In genomic region chr7:44912775-44913347, GRCh38 we compare ENCODE assay signal across 10 cellular contexts. TPM values are rescaled to one million over a fixed set of nuclear protein-coding genes. Genes with fewer than 3 reads are reported as not detected.
DNase-seq lines count a peak whose midpoint lies in the region; ATAC-seq, FAIRE-seq and TF ChIP-seq lines count a peak whose summit lies in the region.
"Had no signal": no experiment of that assay in that cellular context is flagged by ENCODE, and none has a peak within 500 bp of the region (broad histone marks: within the 10 kb centered on the region; RNA-seq: fewer than 3 reads in every experiment).

No MANE protein-coding gene starts in this region.

- FAIRE-seq in urothelium cell line (lab: Jason Lieb, UNC): peak; percentile 42

- TF ChIP-seq CTCF in activated CD8-positive, alpha-beta T cell treated with anti-CD3 and anti-CD28 coated beads for 36 hours (IDR thresholded peaks at IDR 0.05): no peak
- no peak for TF ChIP-seq CTCF in fibroblast of mammary gland (conservative IDR thresholded peaks at IDR 0.05; ENCODE audit: control insufficient read depth, insufficient read depth, low read depth, low read length)

- H3K36me3 Mint-ChIP-seq in stimulated activated naive CD8-positive, alpha-beta T cell treated with anti-CD3 and anti-CD28 coated beads, Interleukin-15, Interleukin-2, amounts not matched to agents 100 ng/mL and 50 ng/mL, for 24 hours (ENCODE audit: low read depth): no peaks in the 10 kb centered on the region
- H3K36me3 Mint-ChIP-seq in activated CD8-positive, alpha-beta T cell treated with anti-CD3 and anti-CD28 coated beads for 36 hours (ENCODE audit: low read depth): no peaks in the 10 kb centered on the region
- H3K36me3 Mint-ChIP-seq in activated CD8-positive, alpha-beta memory T cell treated with anti-CD3 and anti-CD28 coated beads, Interleukin-2, amount 10 ng/mL, durations not matched to agents 7 days and 5 days: peaks cover 1% of the 10 kb centered on the region

- no peak overlapping the region for H3K4me3 Mint-ChIP-seq in stimulated activated naive CD8-positive, alpha-beta T cell treated with anti-CD3 and anti-CD28 coated beads, Interleukin-15, Interleukin-2, amounts not matched to agents 100 ng/mL and 50 ng/mL, for 24 hours
- H3K4me3 Mint-ChIP-seq in activated CD8-positive, alpha-beta T cell treated with anti-CD3 and anti-CD28 coated beads for 36 hours: no peak overlapping the region
- no peak overlapping the region for H3K4me3 Mint-ChIP-seq in activated CD8-positive, alpha-beta memory T cell treated with anti-CD3 and anti-CD28 coated beads, Interleukin-2, amount 10 ng/mL, durations not matched to agents 7 days and 5 days

- ATAC-seq in stimulated activated naive CD8-positive, alpha-beta T cell treated with anti-CD3 and anti-CD28 coated beads, Interleukin-15, Interleukin-2, amounts not matched to agents 100 U/mL and 50 U/mL, for 24 hours: no peak
- no peak for ATAC-seq in activated CD8-positive, alpha-beta T cell treated with anti-CD3 and anti-CD28 coated beads for 36 hours
- ATAC-seq in activated CD8-positive, alpha-beta memory T cell treated with anti-CD3 and anti-CD28 coated beads, Interleukin-2, amount 10 ng/mL, durations not matched to agents 7 days and 5 days: no peak

- POLR2A ChIA-PET in activated CD8-positive, alpha-beta T cell treated with anti-CD3 and anti-CD28 coated beads for 36 hours (lab: Charles Lee): interaction anchor here (0.9 to 1.8 kb wide), 3 partner anchors 21 to 66 kb away, joined by 3 to 4 read pairs (median 4); partner anchors contain the start of gene MYO1G

- intact Hi-C loops in activated CD8-positive, alpha-beta T cell treated with anti-CD3 and anti-CD28 coated beads for 36 hours (cut with micrococcal nuclease): no loop called here

- CTCF ChIA-PET in activated CD8-positive, alpha-beta T cell treated with anti-CD3 and anti-CD28 coated beads for 36 hours (lab: Charles Lee): interaction anchor here (0.7 to 1.7 kb wide), 5 partner anchors 9 to 65 kb away, joined by 3 to 11 read pairs (median 4); partner anchors contain the start of gene H2AZ2
- CTCF ChIA-PET in activated CD8-positive, alpha-beta memory T cell treated with anti-CD3 and anti-CD28 coated beads, Interleukin-2, amount 10 ng/mL, durations not matched to agents 7 days and 5 days (lab: Charles Lee): interaction anchor here (0.6 to 2.1 kb wide), 4 partner anchors 10 to 56 kb away, joined by 3 to 10 read pairs (median 4); no protein-coding TSS in a partner anchor

- H3K4me3 ChIP-seq in fibroblast of mammary gland (ENCODE audit: control insufficient read depth, low read depth, low read length): no peak overlapping the region
- H3K4me3 ChIP-seq: lung had no signal

- H3K4me1 Mint-ChIP-seq in stimulated activated naive CD8-positive, alpha-beta T cell treated with anti-CD3 and anti-CD28 coated beads, Interleukin-15, Interleukin-2, amounts not matched to agents 100 ng/mL and 50 ng/mL, for 24 hours (ENCODE audit: low read depth): peaks cover 17% of the 10 kb centered on the region
- H3K4me1 Mint-ChIP-seq in activated CD8-positive, alpha-beta T cell treated with anti-CD3 and anti-CD28 coated beads for 36 hours (ENCODE audit: low read depth): peaks cover 20% of the 10 kb centered on the region
- peaks cover 10% of the 10 kb centered on the region for H3K4me1 Mint-ChIP-seq in activated CD8-positive, alpha-beta memory T cell treated with anti-CD3 and anti-CD28 coated beads, Interleukin-2, amount 10 ng/mL, durations not matched to agents 7 days and 5 days

- H3K9me3 Mint-ChIP-seq in stimulated activated naive CD8-positive, alpha-beta T cell treated with anti-CD3 and anti-CD28 coated beads, Interleukin-15, Interleukin-2, amounts not matched to agents 100 ng/mL and 50 ng/mL, for 24 hours: no peaks in the 10 kb centered on the region
- H3K9me3 Mint-ChIP-seq in activated CD8-positive, alpha-beta T cell treated with anti-CD3 and anti-CD28 coated beads for 36 hours: no peaks in the 10 kb centered on the region
- no peaks in the 10 kb centered on the region for H3K9me3 Mint-ChIP-seq in activated CD8-positive, alpha-beta memory T cell treated with anti-CD3 and anti-CD28 coated beads, Interleukin-2, amount 10 ng/mL, durations not matched to agents 7 days and 5 days (ENCODE audit: low read depth)

- peak overlapping the region; percentile 12 for H3K27ac Mint-ChIP-seq in stimulated activated naive CD8-positive, alpha-beta T cell treated with anti-CD3 and anti-CD28 coated beads, Interleukin-15, Interleukin-2, amounts not matched to agents 100 ng/mL and 50 ng/mL, for 24 hours
- peak overlapping the region; percentile 71 for H3K27ac Mint-ChIP-seq in activated CD8-positive, alpha-beta T cell treated with anti-CD3 and anti-CD28 coated beads for 36 hours
- no peak overlapping the region for H3K27ac Mint-ChIP-seq in activated CD8-positive, alpha-beta memory T cell treated with anti-CD3 and anti-CD28 coated beads, Interleukin-2, amount 10 ng/mL, durations not matched to agents 7 days and 5 days

- no peak for DNase-seq in stimulated activated naive CD8-positive, alpha-beta T cell treated with anti-CD3 and anti-CD28 coated beads, Interleukin-15, Interleukin-2, amounts not matched to agents 100 U/mL and 50 U/mL, for 24 hours
- no peak for DNase-seq in activated CD8-positive, alpha-beta T cell treated with anti-CD3 and anti-CD28 coated beads for 36 hours
- DNase-seq in fibroblast of mammary gland (ENCODE audit: low read depth) (peak; percentile 20), urothelium cell line (ENCODE audit: low spot score) (no peak), NK-92 (lab: John Stamatoyannopoulos, UW; ENCODE audit: unreplicated experiment) (no peak), NCI-H2107 (lab: John Stamatoyannopoulos, UW) (no peak)
- no peak for DNase-seq in activated CD8-positive, alpha-beta memory T cell treated with anti-CD3 and anti-CD28 coated beads, Interleukin-2, amount 10 ng/mL, durations not matched to agents 7 days and 5 days
- DNase-seq: retina had no signal

- no peaks in the 10 kb centered on the region for H3K27me3 Mint-ChIP-seq in stimulated activated naive CD8-positive, alpha-beta T cell treated with anti-CD3 and anti-CD28 coated beads, Interleukin-15, Interleukin-2, amounts not matched to agents 100 ng/mL and 50 ng/mL, for 24 hours
- no peaks in the 10 kb centered on the region for H3K27me3 Mint-ChIP-seq in activated CD8-positive, alpha-beta T cell treated with anti-CD3 and anti-CD28 coated beads for 36 hours
- H3K27me3 Mint-ChIP-seq in activated CD8-positive, alpha-beta memory T cell treated with anti-CD3 and anti-CD28 coated beads, Interleukin-2, amount 10 ng/mL, durations not matched to agents 7 days and 5 days: no peaks in the 10 kb centered on the region

RNA-seq across cellular contexts. Expression of gene PURB, which starts 27.5 kb away (rescaled TPM):
- 10 to 100 TPM; 20.5 to 21.0 TPM for total RNA-seq in activated CD8-positive, alpha-beta T cell treated with anti-CD3 and anti-CD28 coated beads for 36 hours
- total RNA-seq in activated CD8-positive, alpha-beta memory T cell treated with anti-CD3 and anti-CD28 coated beads, Interleukin-2, amount 10 ng/mL, durations not matched to agents 7 days and 5 days: 10 to 100 TPM; 33.4 to 35.4 TPM
